In the genomic region with DNA sequence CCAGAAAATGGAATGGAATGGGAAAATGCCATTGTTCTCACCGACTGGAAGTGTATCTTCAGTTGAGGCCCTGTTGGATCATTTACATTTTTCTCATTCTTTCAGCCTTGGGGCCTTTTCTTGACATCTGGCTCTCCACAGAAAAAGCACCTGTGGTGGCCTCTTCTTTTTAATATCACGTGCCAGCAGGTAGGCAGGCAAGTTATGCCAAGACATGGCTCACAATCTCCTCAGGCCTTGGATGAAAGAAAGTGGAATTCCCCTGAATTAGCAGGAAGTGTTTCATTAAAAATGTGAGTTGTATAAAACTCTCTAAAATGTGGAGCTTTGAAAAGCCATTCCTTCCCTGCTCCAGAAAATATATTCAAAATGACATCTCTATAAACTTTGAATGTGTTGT, we compare ENCODE assay signal across 13 cellular contexts.
DNase-seq lines count a peak whose midpoint lies in the region; ATAC-seq and TF ChIP-seq lines count a peak whose summit lies in the region.
"Had no signal": no experiment of that assay in that cellular context is flagged by ENCODE, and none has a peak within 500 bp of the region (broad histone marks: within the 10 kb centered on the region; RNA-seq: fewer than 3 reads in every experiment).

No MANE protein-coding gene starts in this region.

- H3K27me3 ChIP-seq in neural progenitor cell, result no peaks in the 10 kb centered on the region
- H3K27me3 ChIP-seq: BE2C had no signal

- no peak for DNase-seq in Calu3
- DNase-seq in epithelial cell of proximal tubule (ENCODE audit: low read depth), result peak; percentile 26
- DNase-seq in neural progenitor cell (ENCODE audit: low spot score), result no peak
- DNase-seq in NCI-H82 treated with DMSO at 0.1 percent for 48 hours (lab: John Stamatoyannopoulos, UW; ENCODE audit: unreplicated experiment), result no peak
- DNase-seq in activated CD8-positive, alpha-beta memory T cell treated with anti-CD3 and anti-CD28 coated beads, Interleukin-2, amount 50 U/mL, for 4 hours, result no peak
- no peak for DNase-seq in activated CD4-positive, alpha-beta memory T cell treated with anti-CD3 and anti-CD28 coated beads for 36 hours
- DNase-seq: BE2C; CD4-positive, alpha-beta memory T cell; DMS79 had no signal

- H3K4me1 ChIP-seq in neural progenitor cell, result peaks cover 10% of the 10 kb centered on the region
- H3K4me1 ChIP-seq: BE2C had no signal

- H3K4me3 ChIP-seq in epithelial cell of proximal tubule (ENCODE audit: low read depth, low read length) (no peak overlapping the region), neural progenitor cell (no peak overlapping the region)
- H3K4me3 ChIP-seq: GM12878 had no signal

- H3K36me3 Mint-ChIP-seq in Calu3 (ENCODE audit: insufficient read depth, unreplicated experiment), result no peaks in the 10 kb centered on the region
- H3K36me3 Mint-ChIP-seq in neural progenitor cell, result peaks cover 7% of the 10 kb centered on the region
- H3K36me3 Mint-ChIP-seq in activated CD4-positive, alpha-beta memory T cell treated with anti-CD3 and anti-CD28 coated beads for 36 hours, result no peaks in the 10 kb centered on the region
- H3K36me3 Mint-ChIP-seq: CD4-positive, alpha-beta memory T cell had no signal

- POLR2A ChIA-PET in activated CD4-positive, alpha-beta memory T cell treated with anti-CD3 and anti-CD28 coated beads for 36 hours (lab: Charles Lee), result no interaction called here

- H3K4me3 Mint-ChIP-seq in Calu3 (ENCODE audit: low read depth, unreplicated experiment) (no peak overlapping the region), neural progenitor cell (no peak overlapping the region)
- H3K4me3 Mint-ChIP-seq in activated CD4-positive, alpha-beta memory T cell treated with anti-CD3 and anti-CD28 coated beads for 36 hours, result no peak overlapping the region
- H3K4me3 Mint-ChIP-seq: CD4-positive, alpha-beta memory T cell had no signal

- no peak overlapping the region for H2AFZ ChIP-seq in neural progenitor cell (replicated peaks)

- H3K4me2 ChIP-seq in neural progenitor cell, result no peak overlapping the region

- no peak overlapping the region for H3K27ac ChIP-seq in neural progenitor cell
- H3K27ac ChIP-seq: C4-2B had no signal

- CTCF ChIA-PET in Calu3 (lab: Charles Lee), result no interaction called here
- CTCF ChIA-PET in activated CD4-positive, alpha-beta memory T cell treated with anti-CD3 and anti-CD28 coated beads for 36 hours (lab: Charles Lee), result no interaction called here

- intact Hi-C loops in Calu3 (cut with micrococcal nuclease; ENCODE audit: unreplicated experiment), result loop anchor here (5.0 kb wide), 1 partner anchor 122 kb away; a partner anchor contains a TSS
- intact Hi-C loops in activated CD4-positive, alpha-beta memory T cell treated with anti-CD3 and anti-CD28 coated beads for 36 hours (cut with micrococcal nuclease), result no loop called here

- no peaks in the 10 kb centered on the region for H3F3A ChIP-seq in neural progenitor cell (ENCODE audit: low read depth)

- H3K79me2 ChIP-seq in neural progenitor cell (ENCODE audit: low read depth), result no peaks in the 10 kb centered on the region

- TF ChIP-seq CTCF in Calu3 (IDR thresholded peaks at IDR 0.05; ENCODE audit: unreplicated experiment), result no peak
- no peak for TF ChIP-seq CTCF in epithelial cell of proximal tubule (conservative IDR thresholded peaks at IDR 0.05; ENCODE audit: low read depth, low read length)
- no peak for TF ChIP-seq CTCF in neural progenitor cell (IDR thresholded peaks at IDR 0.05)

- BruUV-seq in Calu3 (replicated peaks; lab: Mats Ljungman, UMichigan), result no TSS peak

- H3K27me3 Mint-ChIP-seq in Calu3 (ENCODE audit: unreplicated experiment) (no peaks in the 10 kb centered on the region), neural progenitor cell (ENCODE audit: insufficient read depth, low read depth) (no peaks in the 10 kb centered on the region)
- H3K27me3 Mint-ChIP-seq in activated CD4-positive, alpha-beta memory T cell treated with anti-CD3 and anti-CD28 coated beads for 36 hours, result peaks cover 3% of the 10 kb centered on the region

- peaks cover 38% of the 10 kb centered on the region for H3K4me1 Mint-ChIP-seq in Calu3 (ENCODE audit: low read depth, unreplicated experiment)
- H3K4me1 Mint-ChIP-seq in neural progenitor cell, result peaks cover 11% of the 10 kb centered on the region
- H3K4me1 Mint-ChIP-seq in activated CD4-positive, alpha-beta memory T cell treated with anti-CD3 and anti-CD28 coated beads for 36 hours (ENCODE audit: low read depth), result no peaks in the 10 kb centered on the region
- H3K4me1 Mint-ChIP-seq: CD4-positive, alpha-beta memory T cell had no signal

- no peaks in the 10 kb centered on the region for H3K9me3 ChIP-seq in neural progenitor cell (ENCODE audit: low read depth)
- H3K9me3 ChIP-seq: BE2C had no signal

- H3K9me3 Mint-ChIP-seq in Calu3 (ENCODE audit: low read depth, unreplicated experiment) (peaks cover 8% of the 10 kb centered on the region), neural progenitor cell (peaks cover 10% of the 10 kb centered on the region)
- no peaks in the 10 kb centered on the region for H3K9me3 Mint-ChIP-seq in activated CD4-positive, alpha-beta memory T cell treated with anti-CD3 and anti-CD28 coated beads for 36 hours

- no peak overlapping the region for H3K9ac ChIP-seq in neural progenitor cell

- H3K27ac Mint-ChIP-seq in Calu3 (ENCODE audit: unreplicated experiment) (peak overlapping the region; percentile 64), neural progenitor cell (peak overlapping the region; percentile 16)
- no peak overlapping the region for H3K27ac Mint-ChIP-seq in activated CD4-positive, alpha-beta memory T cell treated with anti-CD3 and anti-CD28 coated beads for 36 hours
- H3K27ac Mint-ChIP-seq: CD4-positive, alpha-beta memory T cell had no signal

- H4K20me1 ChIP-seq in neural progenitor cell (ENCODE audit: low read depth), result no peaks in the 10 kb centered on the region

- H3K36me3 ChIP-seq in neural progenitor cell, result no peaks in the 10 kb centered on the region
- H3K36me3 ChIP-seq: BE2C had no signal

- ATAC-seq in HG03108 (IDR thresholded peaks at IDR 0.05; ENCODE audit: unreplicated experiment), result no peak
- ATAC-seq: GM12878, HCT116 had no signal
